26 cellular contexts compared by ENCODE assay signal in the genomic region with DNA sequence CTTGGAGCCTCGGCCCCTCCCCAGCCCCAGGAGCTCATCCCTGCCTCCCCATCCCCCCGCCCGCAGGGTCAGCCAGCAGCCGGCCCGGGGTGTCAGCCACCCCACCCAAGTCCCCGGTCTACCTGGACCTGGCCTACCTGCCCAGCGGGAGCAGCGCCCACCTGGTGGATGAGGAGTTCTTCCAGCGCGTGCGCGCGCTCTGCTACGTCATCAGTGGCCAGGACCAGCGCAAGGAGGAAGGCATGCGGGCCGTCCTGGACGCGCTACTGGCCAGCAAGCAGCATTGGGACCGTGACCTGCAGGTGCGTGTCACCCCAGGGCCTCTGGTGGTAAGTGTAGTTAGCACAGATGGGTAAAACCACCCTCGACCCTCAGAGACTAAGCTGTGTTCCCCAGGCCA.
"Had no signal": no experiment of that assay in that cellular context is flagged by ENCODE, and none has a peak within 500 bp of the region (broad histone marks: within the 10 kb centered on the region; RNA-seq: fewer than 3 reads in every experiment).

No MANE protein-coding gene starts in this region.

- ATAC-seq: activated CD4-positive, alpha-beta T cell treated with anti-CD3 and anti-CD28 coated beads for 36 hours; activated T-cell treated with anti-CD3 and anti-CD28 coated beads, Interleukin-2, amount 50 U/mL, for 72 hours; effector memory CD8-positive, alpha-beta T cell had no signal

- H3K27me3 ChIP-seq: brain microvascular endothelial cell, heart left ventricle had no signal

- DNase-seq: activated CD4-positive, alpha-beta memory T cell treated with anti-CD3 and anti-CD28 coated beads for 36 hours; activated CD4-positive, alpha-beta T cell treated with anti-CD3 and anti-CD28 coated beads for 36 hours; activated CD4-positive, alpha-beta T cell treated with anti-CD3 and anti-CD28 coated beads, Interleukin-2, amount 10 ng/mL, durations not matched to agents 24 days and 14 days; activated CD4-positive, CD25-positive, alpha-beta regulatory T cell; activated CD4-positive, CD25-positive, alpha-beta regulatory T cell treated with anti-CD3 and anti-CD28 coated beads, Interleukin-2, amount 50 U/mL, for 72 hours; activated CD8-positive, alpha-beta memory T cell treated with anti-CD3 and anti-CD28 coated beads, Interleukin-2, amount 50 U/mL, for 48 hours; activated gamma-delta T cell; activated naive CD4-positive, alpha-beta T cell; activated naive CD4-positive, alpha-beta T cell treated with anti-CD3 and anti-CD28 coated beads, Interleukin-2, amount 10 ng/mL, durations not matched to agents 7 days and 5 days; activated naive CD8-positive, alpha-beta T cell treated with anti-CD3 and anti-CD28 coated beads, Interleukin-2, amount 10 ng/mL, durations not matched to agents 7 days and 5 days; activated T-cell treated with anti-CD3 and anti-CD28 coated beads for 4 hours; activated T-cell treated with anti-CD3 and anti-CD28 coated beads, Interleukin-2, amount 50 U/mL, for 24 hours; activated T-cell treated with anti-CD3 and anti-CD28 coated beads, Interleukin-2, amount 50 U/mL, for 72 hours; anterior cingulate cortex; brain microvascular endothelial cell; dermis blood vessel endothelial cell; effector CD4-positive, alpha-beta T cell; effector memory CD8-positive, alpha-beta T cell; foreskin fibroblast; heart left ventricle; T-helper 2 cell had no signal

- FAIRE-seq: astrocyte, bronchial epithelial cell, frontal cortex had no signal

- H3K4me3 ChIP-seq: coronary artery, heart left ventricle had no signal

- H3K27ac ChIP-seq: brain microvascular endothelial cell, coronary artery, epithelial cell of prostate, heart left ventricle had no signal
